In genomic region chr2:233074106-233074505, GRCh38 we compare ENCODE assay signal across 30 cellular contexts. TPM values are rescaled to one million over a fixed set of nuclear protein-coding genes. Genes with fewer than 3 reads are reported as not detected.
DNase-seq lines count a peak whose midpoint lies in the region; ATAC-seq, FAIRE-seq and TF ChIP-seq lines count a peak whose summit lies in the region.
"Had no signal": no experiment of that assay in that cellular context is flagged by ENCODE, and none has a peak within 500 bp of the region (broad histone marks: within the 10 kb centered on the region; RNA-seq: fewer than 3 reads in every experiment).

No MANE protein-coding gene starts in this region.

- 81% methylated on average over 7 of the region's 7 CpGs; no CpG with 5 or more reads in 1 of the 2 experiments for WGBS in H1 (ENCODE audit: extremely low coverage in 1 of 2, insufficient coverage in 1 of 2, insufficient read length in 1 of 2, insufficient replicate concordance in 2 of 2, low coverage in 1 of 2, low lambda C conversion rate in 2 of 2, missing lambda C conversion rate in 1 of 2), 2 experiments

- no peak for TF ChIP-seq POLR2A in H1 (IDR thresholded peaks at IDR 0.05; ENCODE audit: control extremely low read depth in 1 of 2, low read depth in 2 of 2, low read length in 2 of 2)

- H3K27ac ChIP-seq in OCI-LY1 (ENCODE audit: low read depth, low read length, poor library complexity, severe bottlenecking), result peak overlapping the region; percentile 95
- H3K27ac ChIP-seq in H1 (ENCODE audit: low read depth, low read length), result no peak overlapping the region
- H3K27ac ChIP-seq: 22Rv1, esophagus muscularis mucosa, foreskin keratinocyte, right lobe of liver, vagina, VCaP had no signal

- no peak overlapping the region for H3K18ac ChIP-seq in H1 (ENCODE audit: extremely low read depth, low read length)

- H4K8ac ChIP-seq in H1 (ENCODE audit: extremely low read depth, insufficient read depth, low read length), result no peak overlapping the region

- no peak overlapping the region for H2AK5ac ChIP-seq in H1 (ENCODE audit: low read depth, low read length)

- no peaks in the 10 kb centered on the region for H3K79me1 ChIP-seq in H1 (ENCODE audit: low read depth, low read length)

- no peak overlapping the region for H3K23ac ChIP-seq in H1 (ENCODE audit: insufficient read length)

- H3K27ac Mint-ChIP-seq in activated CD4-positive, alpha-beta memory T cell treated with anti-CD3 and anti-CD28 coated beads, Interleukin-2, amount 10 ng/mL, durations not matched to agents 7 days and 5 days, result no peak overlapping the region
- no peak overlapping the region for H3K27ac Mint-ChIP-seq in activated CD4-positive, alpha-beta memory T cell treated with anti-CD3 and anti-CD28 coated beads for 36 hours
- H3K27ac Mint-ChIP-seq: activated CD4-positive, alpha-beta T cell treated with anti-CD3 and anti-CD28 coated beads, Interleukin-2, amount 10 ng/mL, durations not matched to agents 24 days and 14 days; activated naive CD8-positive, alpha-beta T cell treated with anti-CD3 and anti-CD28 coated beads for 36 hours; progenitor cell of endocrine pancreas; T-helper 2 cell treated with Interferon-gamma antibody and Interleukin-4, amounts not matched to agents 5 μg/mL and 100 μg/mL, for 36 hours had no signal

- no peak overlapping the region for H3K56ac ChIP-seq in H1 (replicated peaks; ENCODE audit: insufficient read length, low read depth, low read length)

- peak; percentile 15 for DNase-seq in activated CD4-positive, alpha-beta memory T cell treated with anti-CD3 and anti-CD28 coated beads, Interleukin-2, amount 10 ng/mL, durations not matched to agents 7 days and 5 days
- DNase-seq in activated CD4-positive, alpha-beta memory T cell treated with anti-CD3 and anti-CD28 coated beads for 36 hours, result no peak
- DNase-seq in H1 (ENCODE audit: low read depth in 1 of 2, low spot score in 2 of 2) (no peak), T-helper 2 cell (no peak), DMS 273 (lab: John Stamatoyannopoulos, UW; ENCODE audit: unreplicated experiment) (no peak)
- DNase-seq in stimulated activated CD8-positive, alpha-beta memory T cell treated with anti-CD3 and anti-CD28 coated beads, Interleukin-4, amount 100 ng/mL, for 48 hours, result peak; percentile 22
- DNase-seq: activated CD4-positive, alpha-beta T cell treated with anti-CD3 and anti-CD28 coated beads, Interleukin-2, amount 10 ng/mL, durations not matched to agents 24 days and 14 days; activated effector memory CD4-positive, alpha-beta T cell treated with anti-CD3 and anti-CD28 coated beads, Interleukin-2, amount 50 U/mL, for 16 hours; activated naive CD8-positive, alpha-beta T cell treated with anti-CD3 and anti-CD28 coated beads for 36 hours; foreskin keratinocyte; GDM1; GOT3; heart left ventricle; NCI-H446; OCI-M1; SK-N-SH; stimulated activated naive CD8-positive, alpha-beta T cell treated with anti-CD3 and anti-CD28 coated beads, Interleukin-15, Interleukin-2, amounts not matched to agents 100 U/mL and 50 U/mL, for 24 hours had no signal

- peaks cover 47% of the 10 kb centered on the region for H3K4me1 Mint-ChIP-seq in activated CD4-positive, alpha-beta memory T cell treated with anti-CD3 and anti-CD28 coated beads, Interleukin-2, amount 10 ng/mL, durations not matched to agents 7 days and 5 days
- peaks cover 36% of the 10 kb centered on the region for H3K4me1 Mint-ChIP-seq in activated CD4-positive, alpha-beta memory T cell treated with anti-CD3 and anti-CD28 coated beads for 36 hours (ENCODE audit: low read depth)

- no peak overlapping the region for H2BK120ac ChIP-seq in H1 (replicated peaks; ENCODE audit: low read depth, low read length)

- H3K9me2 ChIP-seq in OCI-LY1 (ENCODE audit: low read depth, low read length), result no peaks in the 10 kb centered on the region
- H3K9me2 ChIP-seq: SK-N-SH had no signal

- H3K4me1 ChIP-seq in OCI-LY1 (ENCODE audit: insufficient read depth, low read length, severe bottlenecking), result peaks cover 84% of the 10 kb centered on the region
- peaks cover 5 to 17% (median 10%) of the 10 kb centered on the region in 4 experiments for H3K4me1 ChIP-seq in H1 (replicated peaks in 1 of 4; ENCODE audit: control insufficient read depth in 3 of 4, insufficient read depth in 4 of 4, low read length in 3 of 4)
- H3K4me1 ChIP-seq: foreskin keratinocyte, right lobe of liver had no signal

- intact Hi-C loops in activated CD4-positive, alpha-beta memory T cell treated with anti-CD3 and anti-CD28 coated beads for 36 hours (cut with micrococcal nuclease), result no loop called here

- no peak overlapping the region for H3K4ac ChIP-seq in H1 (replicated peaks; ENCODE audit: insufficient read length, low read depth, low read length)

- no peaks in the 10 kb centered on the region for H3K9me3 ChIP-seq in OCI-LY1 (ENCODE audit: low read length)
- peaks cover 0 to 4% of the 10 kb centered on the region in 2 experiments; a peak in 2 of 4 replicates for H3K9me3 ChIP-seq in H1 (ENCODE audit: insufficient read depth in 2 of 2, low read depth in 1 of 2, low read length in 1 of 2)
- H3K9me3 ChIP-seq: vagina had no signal

- no peak overlapping the region for H3K14ac ChIP-seq in H1 (ENCODE audit: insufficient read length)

- peaks cover 5% of the 10 kb centered on the region for H3F3A ChIP-seq in OCI-LY1 (ENCODE audit: insufficient read depth, low read length)

- no peaks in the 10 kb centered on the region for H3K23me2 ChIP-seq in H1 (ENCODE audit: low read depth, low read length)

- H3K36me3 ChIP-seq in OCI-LY1 (ENCODE audit: insufficient read depth, low read length), result peaks cover 12% of the 10 kb centered on the region
- no peaks in the 10 kb centered on the region for H3K36me3 ChIP-seq in H1 (ENCODE audit: control insufficient read depth in 2 of 4, insufficient read depth in 4 of 4, low read length in 3 of 4)
- H3K36me3 ChIP-seq: right lobe of liver, vagina had no signal

- no peaks in the 10 kb centered on the region for H3K27me3 Mint-ChIP-seq in activated CD4-positive, alpha-beta memory T cell treated with anti-CD3 and anti-CD28 coated beads, Interleukin-2, amount 10 ng/mL, durations not matched to agents 7 days and 5 days
- no peaks in the 10 kb centered on the region for H3K27me3 Mint-ChIP-seq in activated CD4-positive, alpha-beta memory T cell treated with anti-CD3 and anti-CD28 coated beads for 36 hours
- H3K27me3 Mint-ChIP-seq: activated CD4-positive, alpha-beta T cell treated with anti-CD3 and anti-CD28 coated beads, Interleukin-2, amount 10 ng/mL, durations not matched to agents 24 days and 14 days; activated naive CD8-positive, alpha-beta T cell treated with anti-CD3 and anti-CD28 coated beads for 36 hours had no signal

- no peaks in the 10 kb centered on the region for H3K27me3 ChIP-seq in OCI-LY1 (ENCODE audit: insufficient read depth, low read length)
- H3K27me3 ChIP-seq in H1 (replicated peaks in 1 of 4; ENCODE audit: control insufficient read depth in 3 of 4, extremely low read depth in 1 of 4, insufficient read depth in 3 of 4, low read length in 3 of 4), result no peaks in the 10 kb centered on the region
- H3K27me3 ChIP-seq: heart left ventricle, right lobe of liver, vagina had no signal

- no peak for TF ChIP-seq EP300 in H1 (IDR thresholded peaks at IDR 0.05; ENCODE audit: borderline replicate concordance in 1 of 2, low read depth in 2 of 2, low read length in 2 of 2)

- H2BK5ac ChIP-seq in H1 (ENCODE audit: low read depth, low read length), result no peak overlapping the region

- ATAC-seq in HG02588 (IDR thresholded peaks at IDR 0.05; ENCODE audit: unreplicated experiment), result no peak
- ATAC-seq: foreskin keratinocyte; heart left ventricle; right lobe of liver; stimulated activated naive CD8-positive, alpha-beta T cell treated with anti-CD3 and anti-CD28 coated beads, Interleukin-15, Interleukin-2, amounts not matched to agents 100 U/mL and 50 U/mL, for 24 hours had no signal

- H2BK15ac ChIP-seq in H1 (ENCODE audit: low read length), result no peak overlapping the region

- no peak for FAIRE-seq in H1 (lab: Jason Lieb, UNC)
- FAIRE-seq: colon had no signal

- no peak overlapping the region for H2AFZ ChIP-seq in OCI-LY1 (ENCODE audit: low read length)
- H2AFZ ChIP-seq in H1 (ENCODE audit: low read length), result no peak overlapping the region

- H3K9ac ChIP-seq in OCI-LY1 (ENCODE audit: low read length) (no peak overlapping the region; the same call in 1 of the 2 replicates), H1 (replicated peaks in 1 of 4; ENCODE audit: extremely low read depth in 1 of 4, low read depth in 3 of 4, low read length in 3 of 4) (no peak overlapping the region)
- H3K9ac ChIP-seq: SK-N-SH had no signal

- TF ChIP-seq CTCF in OCI-LY1 (IDR thresholded peaks at IDR 0.05; ENCODE audit: low read length) (peak; percentile 48), H1 (IDR thresholded peaks at IDR 0.05; ENCODE audit: control extremely low read depth in 1 of 3, insufficient read depth in 1 of 3, low read depth in 1 of 3, low read length in 3 of 3) (peak; percentile 32 to 57 (median 38))

- peak; percentile 41 to 62 for TF ChIP-seq RAD21 in H1 (IDR thresholded peaks at IDR 0.05 in 1 of 2, conservative IDR thresholded peaks at IDR 0.05 in 1 of 2; ENCODE audit: low read depth in 2 of 2, low read length in 2 of 2)

- H3K4me3 Mint-ChIP-seq in activated CD4-positive, alpha-beta memory T cell treated with anti-CD3 and anti-CD28 coated beads, Interleukin-2, amount 10 ng/mL, durations not matched to agents 7 days and 5 days, result no peak overlapping the region
- no peak overlapping the region for H3K4me3 Mint-ChIP-seq in activated CD4-positive, alpha-beta memory T cell treated with anti-CD3 and anti-CD28 coated beads for 36 hours
- H3K4me3 Mint-ChIP-seq: activated CD4-positive, alpha-beta T cell treated with anti-CD3 and anti-CD28 coated beads, Interleukin-2, amount 10 ng/mL, durations not matched to agents 24 days and 14 days; activated naive CD8-positive, alpha-beta T cell treated with anti-CD3 and anti-CD28 coated beads for 36 hours; T-helper 2 cell treated with Interferon-gamma antibody and Interleukin-4, amounts not matched to agents 5 μg/mL and 100 μg/mL, for 36 hours had no signal

- peaks cover 42% of the 10 kb centered on the region for H3K36me3 Mint-ChIP-seq in activated CD4-positive, alpha-beta memory T cell treated with anti-CD3 and anti-CD28 coated beads, Interleukin-2, amount 10 ng/mL, durations not matched to agents 7 days and 5 days (ENCODE audit: low read depth)
- peaks cover 15% of the 10 kb centered on the region for H3K36me3 Mint-ChIP-seq in activated CD4-positive, alpha-beta memory T cell treated with anti-CD3 and anti-CD28 coated beads for 36 hours

- H4K20me1 ChIP-seq in OCI-LY1 (ENCODE audit: insufficient read depth, low read length) (no peaks in the 10 kb centered on the region), H1 (replicated peaks in 1 of 2; ENCODE audit: control insufficient read depth in 1 of 2, insufficient read depth in 2 of 2, low read length in 2 of 2) (no peaks in the 10 kb centered on the region)

- H2BK20ac ChIP-seq in H1 (ENCODE audit: low read length), result no peak overlapping the region

- no peak overlapping the region for H4K5ac ChIP-seq in H1 (ENCODE audit: insufficient read length, low read depth, low read length)

- peaks cover 18% of the 10 kb centered on the region for H3K79me2 ChIP-seq in OCI-LY1 (ENCODE audit: insufficient read depth, low read length)
- H3K79me2 ChIP-seq in H1 (ENCODE audit: control insufficient read depth in 1 of 2, insufficient read depth in 2 of 2, low read length in 2 of 2), result no peaks in the 10 kb centered on the region

- H3K4me2 ChIP-seq in OCI-LY1 (ENCODE audit: low read length), result peak overlapping the region; percentile 75; the same call in 1 of the 2 replicates
- no peak overlapping the region for H3K4me2 ChIP-seq in H1 (ENCODE audit: insufficient read depth in 1 of 2, low read depth in 2 of 2, low read length in 2 of 2)
- H3K4me2 ChIP-seq: SK-N-SH had no signal

- CTCF ChIA-PET in activated CD4-positive, alpha-beta memory T cell treated with anti-CD3 and anti-CD28 coated beads, Interleukin-2, amount 10 ng/mL, durations not matched to agents 7 days and 5 days (lab: Charles Lee), result interaction anchor here (1.2 to 4.7 kb wide), 2 partner anchors 13 to 20 kb away, joined by 3 to 35 read pairs; partner anchors contain the start of gene INPP5D
- CTCF ChIA-PET in activated CD4-positive, alpha-beta memory T cell treated with anti-CD3 and anti-CD28 coated beads for 36 hours (lab: Charles Lee), result interaction anchor here (2.2 kb wide), 1 partner anchor 14 kb away, joined by 8 read pairs; the partner anchor contains the start of gene INPP5D
- CTCF ChIA-PET in H1 (lab: Charles Lee; ENCODE audit: partially characterized antibody), result interaction anchor here (0.7 to 3.2 kb wide), 5 partner anchors 9 to 222 kb away, joined by 4 to 8 read pairs (median 5); no protein-coding TSS in a partner anchor

- H3K4me3 ChIP-seq in OCI-LY1 (ENCODE audit: low read depth, low read length, poor library complexity, severe bottlenecking) (no peak overlapping the region), H1 (ENCODE audit: extremely low read depth in 1 of 4, insufficient read depth in 2 of 4, low read depth in 3 of 4, low read length in 4 of 4) (no peak overlapping the region)
- H3K4me3 ChIP-seq: esophagus muscularis mucosa, heart left ventricle, right lobe of liver, vagina had no signal

- no peak overlapping the region for H2BK12ac ChIP-seq in H1 (ENCODE audit: low read depth, low read length)

- peaks cover 3% of the 10 kb centered on the region for H3K9me3 Mint-ChIP-seq in activated CD4-positive, alpha-beta memory T cell treated with anti-CD3 and anti-CD28 coated beads, Interleukin-2, amount 10 ng/mL, durations not matched to agents 7 days and 5 days
- H3K9me3 Mint-ChIP-seq in activated CD4-positive, alpha-beta memory T cell treated with anti-CD3 and anti-CD28 coated beads for 36 hours, result peaks cover 4% of the 10 kb centered on the region

- POLR2A ChIA-PET in activated CD4-positive, alpha-beta memory T cell treated with anti-CD3 and anti-CD28 coated beads, Interleukin-2, amount 10 ng/mL, durations not matched to agents 7 days and 5 days (lab: Charles Lee), result interaction anchor here (1.2 to 15.5 kb wide), 2 partner anchors 8 to 11 kb away, joined by 5 to 335 read pairs; partner anchors contain the start of gene INPP5D
- POLR2A ChIA-PET in activated CD4-positive, alpha-beta memory T cell treated with anti-CD3 and anti-CD28 coated beads for 36 hours (lab: Charles Lee), result interaction anchor here (0.7 to 1.0 kb wide), 2 partner anchors 13 to 20 kb away, joined by 4 read pairs; no protein-coding TSS in a partner anchor
- POLR2A ChIA-PET in H1 (lab: Charles Lee; ENCODE audit: partially characterized antibody), result no interaction called here

- H4K91ac ChIP-seq in H1 (replicated peaks; ENCODE audit: insufficient read length, low read length), result no peak overlapping the region

RNA-seq across cellular contexts. Expression of gene INPP5D, which starts 14.0 kb away (rescaled TPM):
- 100 to 1,000 TPM; 157 to 163 TPM for total RNA-seq in activated CD4-positive, alpha-beta memory T cell treated with anti-CD3 and anti-CD28 coated beads, Interleukin-2, amount 10 ng/mL, durations not matched to agents 7 days and 5 days
- total RNA-seq in activated CD4-positive, alpha-beta memory T cell treated with anti-CD3 and anti-CD28 coated beads for 36 hours, result 10 to 100 TPM; 52.4 to 54.9 TPM
- total RNA-seq in H1 (2021; fragmentation: NEBNext Ultra II Directional; extraction: Animal tissue kit (Norgen Biotek cat#: 25700)), result 7.1 and 8.6 TPM in 2 replicates
- 4.5 and 6.0 TPM in 2 replicates for polyA plus RNA-seq in H1 (2011; rRNA removed)
- 4.4 TPM for polyA plus RNA-seq in H1 (2011; cell fraction: cytosol; rRNA removed)
- 16.8 TPM for polyA plus RNA-seq in H1 (2011; cell fraction: nucleus; rRNA removed)
- 10.9 to 15.7 TPM (median 13.2 TPM) in 4 replicates for polyA plus RNA-seq in H1 (2012, experiment 1 of 2)
- polyA plus RNA-seq in H1 (2012, experiment 2 of 2), result 5.9 TPM
- 4.8 TPM for polyA plus RNA-seq in H1 (2013, experiment 1 of 2)
- polyA plus RNA-seq in H1 (2013, experiment 2 of 2), result 5.9 TPM
- 17.3 and 35.7 TPM in 2 replicates for polyA minus RNA-seq in H1 (2011; rRNA and poly(A)+ RNA removed)
- 8.5 TPM for polyA minus RNA-seq in H1 (2011; cell fraction: cytosol; rRNA and poly(A)+ RNA removed)
- 17.7 TPM for polyA minus RNA-seq in H1 (2011; cell fraction: nucleus; rRNA and poly(A)+ RNA removed)

RNA-seq across cellular contexts. Expression of gene NEU2, which starts 41.6 kb away (rescaled TPM):
- total RNA-seq in activated CD4-positive, alpha-beta memory T cell treated with anti-CD3 and anti-CD28 coated beads, Interleukin-2, amount 10 ng/mL, durations not matched to agents 7 days and 5 days, result not detected
- total RNA-seq in activated CD4-positive, alpha-beta memory T cell treated with anti-CD3 and anti-CD28 coated beads for 36 hours, result not detected
- not detected in 2 replicates for total RNA-seq in H1 (2021; fragmentation: NEBNext Ultra II Directional; extraction: Animal tissue kit (Norgen Biotek cat#: 25700))
- 0.12 TPM in 1 of 2 replicates, not detected in the other for polyA plus RNA-seq in H1 (2011; rRNA removed)
- polyA plus RNA-seq in H1 (2011; cell fraction: cytosol; rRNA removed), result not detected
- not detected for polyA plus RNA-seq in H1 (2011; cell fraction: nucleus; rRNA removed)
- not detected in 4 replicates for polyA plus RNA-seq in H1 (2012, experiment 1 of 2)
- not detected for polyA plus RNA-seq in H1 (2012, experiment 2 of 2)
- polyA plus RNA-seq in H1 (2013, experiment 1 of 2), result not detected
- polyA plus RNA-seq in H1 (2013, experiment 2 of 2), result not detected
- not detected in 2 replicates for polyA minus RNA-seq in H1 (2011; rRNA and poly(A)+ RNA removed)
- polyA minus RNA-seq in H1 (2011; cell fraction: cytosol; rRNA and poly(A)+ RNA removed), result not detected
- not detected for polyA minus RNA-seq in H1 (2011; cell fraction: nucleus; rRNA and poly(A)+ RNA removed)
- total RNA-seq: activated CD4-positive, alpha-beta T cell treated with anti-CD3 and anti-CD28 coated beads, Interleukin-2, amount 10 ng/mL, durations not matched to agents 24 days and 14 days; activated naive CD8-positive, alpha-beta T cell treated with anti-CD3 and anti-CD28 coated beads for 36 hours; aorta; esophagus muscularis mucosa; foreskin keratinocyte; heart left ventricle; lung microvascular endothelial cell; progenitor cell of endocrine pancreas; right lobe of liver; vagina had no signal
- polyA plus RNA-seq: aorta, foreskin keratinocyte, heart left ventricle, SK-N-SH, thymus had no signal

Comparison
In these comparisons a context has a peak if more than half of its experiments do, and no peak if none do; other contexts are left out.
1. DNase-seq: peak in activated CD4-positive, alpha-beta memory T cell treated with anti-CD3 and anti-CD28 coated beads, Interleukin-2, amount 10 ng/mL, durations not matched to agents 7 days and 5 days (single experiment) and stimulated activated CD8-positive, alpha-beta memory T cell treated with anti-CD3 and anti-CD28 coated beads, Interleukin-4, amount 100 ng/mL, for 48 hours (single experiment); none in activated CD4-positive, alpha-beta memory T cell treated with anti-CD3 and anti-CD28 coated beads for 36 hours (single experiment), H1 (0 of 2), T-helper 2 cell (0 of 5) and DMS 273 (single experiment).